17 cellular contexts compared by ENCODE assay signal in genomic region chr2:111947219-111947618, GRCh38. TPM values are rescaled to one million over a fixed set of nuclear protein-coding genes. Genes with fewer than 3 reads are reported as not detected.
DNase-seq lines count a peak whose midpoint lies in the region; ATAC-seq and TF ChIP-seq lines count a peak whose summit lies in the region.
"Had no signal": no experiment of that assay in that cellular context is flagged by ENCODE, and none has a peak within 500 bp of the region (broad histone marks: within the 10 kb centered on the region; RNA-seq: fewer than 3 reads in every experiment).

No MANE protein-coding gene starts in this region.

- peak overlapping the region; percentile 47 for H3K9ac ChIP-seq in MM.1S (ENCODE audit: low read length)

- H3K4me3 ChIP-seq in MM.1S (ENCODE audit: low read length) (peak overlapping the region; percentile 37), right lobe of liver (no peak overlapping the region)
- H3K4me3 ChIP-seq: HAP-1 had no signal

- no peaks in the 10 kb centered on the region for H3K9me2 ChIP-seq in MM.1S (replicated peaks; ENCODE audit: insufficient read depth, low read length)

- no peaks in the 10 kb centered on the region for H3K27me3 Mint-ChIP-seq in brain

- H3K4me1 ChIP-seq in MM.1S (ENCODE audit: low read length) (peaks cover 64% of the 10 kb centered on the region), right lobe of liver (peaks cover 0 to 29% (median 12%) of the 10 kb centered on the region in 4 donors)
- H3K4me1 ChIP-seq: HAP-1 had no signal

- H3K4me2 ChIP-seq in MM.1S (ENCODE audit: low read depth, low read length) = peak overlapping the region; percentile 58

- H3K27ac ChIP-seq in MM.1S (ENCODE audit: low read length) = peak overlapping the region; percentile 89
- H3K27ac ChIP-seq in right lobe of liver = peak overlapping the region; percentile 9 to 37 (median 27)
- H3K27ac ChIP-seq in temporal lobe (ENCODE audit: low read depth, low read length) = peak overlapping the region; percentile 81
- H3K27ac ChIP-seq: brain microvascular endothelial cell had no signal

- H3K27ac Mint-ChIP-seq in brain = peak overlapping the region in 4 of 5 experiments; percentile 7 to 93 (median 51)
- H3K27ac Mint-ChIP-seq: activated naive CD4-positive, alpha-beta T cell treated with anti-CD3 and anti-CD28 coated beads for 36 hours; naive thymus-derived CD4-positive, alpha-beta T cell; stimulated activated naive CD8-positive, alpha-beta T cell treated with anti-CD3 and anti-CD28 coated beads, Interleukin-15, Interleukin-2, amounts not matched to agents 100 ng/mL and 50 ng/mL, for 24 hours had no signal

- H3K36me3 Mint-ChIP-seq in brain = peaks cover 7% of the 10 kb centered on the region

- peak; percentile 84 for DNase-seq in MM.1S
- no peak for DNase-seq in right lobe of liver
- DNase-seq in NCI-H2196 treated with DMSO at 0.1 percent for 48 hours (lab: John Stamatoyannopoulos, UW; ENCODE audit: unreplicated experiment) = no peak
- DNase-seq in NCI-H774 (lab: John Stamatoyannopoulos, UW) = no peak
- no peak for DNase-seq in amygdala (lab: John Stamatoyannopoulos, UW)
- DNase-seq: activated CD4-positive, alpha-beta T cell treated with anti-CD3 and anti-CD28 coated beads for 48 hours; activated CD8-positive, alpha-beta memory T cell treated with anti-CD3 and anti-CD28 coated beads, Interleukin-2, amount 50 U/mL, for 48 hours; activated naive CD4-positive, alpha-beta T cell treated with anti-CD3 and anti-CD28 coated beads for 36 hours; effector CD8-positive, alpha-beta T cell; KBM-7; naive thymus-derived CD4-positive, alpha-beta T cell had no signal

- peak overlapping the region in 1 of 5 experiments; percentile 20 for H3K4me3 Mint-ChIP-seq in brain
- H3K4me3 Mint-ChIP-seq: activated naive CD4-positive, alpha-beta T cell treated with anti-CD3 and anti-CD28 coated beads for 36 hours; naive thymus-derived CD4-positive, alpha-beta T cell; stimulated activated naive CD8-positive, alpha-beta T cell treated with anti-CD3 and anti-CD28 coated beads, Interleukin-15, Interleukin-2, amounts not matched to agents 100 ng/mL and 50 ng/mL, for 24 hours had no signal

- H3K36me3 ChIP-seq in MM.1S (replicated peaks; ENCODE audit: insufficient read depth, low read length) (no peaks in the 10 kb centered on the region), right lobe of liver (peaks cover 0 to 11% (median 4%) of the 10 kb centered on the region in 4 donors)
- H3K36me3 ChIP-seq: brain microvascular endothelial cell, HAP-1 had no signal

- H3K27me3 ChIP-seq in MM.1S (replicated peaks; ENCODE audit: insufficient read depth, low read length) = no peaks in the 10 kb centered on the region
- H3K27me3 ChIP-seq in right lobe of liver = no peaks in the 10 kb centered on the region
- H3K27me3 ChIP-seq: brain microvascular endothelial cell had no signal

- intact Hi-C loops in right lobe of liver (cut with DNase I) = no loop called here

- H2AFZ ChIP-seq in MM.1S (ENCODE audit: low read length) = peak overlapping the region; percentile 50

- ATAC-seq in right lobe of liver (no peak), HG02852 (IDR thresholded peaks at IDR 0.05; ENCODE audit: unreplicated experiment) (no peak)
- ATAC-seq: naive thymus-derived CD4-positive, alpha-beta T cell had no signal

- no peaks in the 10 kb centered on the region for H4K20me1 ChIP-seq in MM.1S (ENCODE audit: insufficient read depth, low read length)

- no peak for TF ChIP-seq POLR2A in right lobe of liver (IDR thresholded peaks at IDR 0.05)

- 0 out of 2 replicates have a peak, but pooled peaks have one; percentile 5 for TF ChIP-seq CTCF in MM.1S (IDR thresholded peaks at IDR 0.05; ENCODE audit: low read length)
- TF ChIP-seq CTCF in brain (conservative IDR thresholded peaks at IDR 0.05) = no peak
- TF ChIP-seq CTCF in right lobe of liver (IDR thresholded peaks at IDR 0.05) = no peak

- H3K4me1 Mint-ChIP-seq in brain = peaks cover 18% of the 10 kb centered on the region

- 77% methylated on average over 11 of the region's 11 CpGs for WGBS in right lobe of liver (ENCODE audit: insufficient coverage, low coverage, low lambda C conversion rate, missing lambda C conversion rate)

- H3K9me3 Mint-ChIP-seq in brain = peaks cover 0 to 4% (median 0%) of the 10 kb centered on the region in 5 experiments
- H3K9me3 Mint-ChIP-seq: activated naive CD4-positive, alpha-beta T cell treated with anti-CD3 and anti-CD28 coated beads for 36 hours; naive thymus-derived CD4-positive, alpha-beta T cell; stimulated activated naive CD8-positive, alpha-beta T cell treated with anti-CD3 and anti-CD28 coated beads, Interleukin-15, Interleukin-2, amounts not matched to agents 100 ng/mL and 50 ng/mL, for 24 hours had no signal

- H3K9me3 ChIP-seq in MM.1S (replicated peaks; ENCODE audit: insufficient read depth, low read length) (no peaks in the 10 kb centered on the region), right lobe of liver (no peaks in the 10 kb centered on the region)
- H3K9me3 ChIP-seq: HAP-1 had no signal

- peaks cover 36% of the 10 kb centered on the region for H3F3A ChIP-seq in MM.1S (ENCODE audit: insufficient read depth, low read length)

- peaks cover 17% of the 10 kb centered on the region for H3K79me2 ChIP-seq in MM.1S (ENCODE audit: low read length)

RNA-seq across cellular contexts. Expression of gene MERTK, which starts 48.8 kb away (rescaled TPM):
- polyA plus RNA-seq in brain (ENCODE audit: insufficient read depth, low read depth, low replicate concordance) = 6.3 TPM
- total RNA-seq in right lobe of liver (10 to 100 TPM; 10.6 to 18.3 (median 13.1) TPM), temporal lobe (3.7 TPM)
- polyA plus RNA-seq: naive thymus-derived CD4-positive, alpha-beta T cell had no signal

Comparison
In these comparisons a context has a peak if more than half of its experiments do, and no peak if none do; other contexts are left out.
1. H3K27ac ChIP-seq: peak in every context shown above with its lines; median percentile 89 in MM.1S; 81 in temporal lobe; 27 in right lobe of liver.